32 cellular contexts compared by ENCODE assay signal in genomic region chr11:46892109-46892508, GRCh38.
"Had no signal": no experiment of that assay in that cellular context is flagged by ENCODE, and none has a peak within 500 bp of the region (broad histone marks: within the 10 kb centered on the region; RNA-seq: fewer than 3 reads in every experiment).

No MANE protein-coding gene starts in this region.

- ATAC-seq: activated naive CD4-positive, alpha-beta T cell treated with anti-CD3 and anti-CD28 coated beads, Interleukin-2, amount 50 U/mL, for 72 hours; activated naive CD8-positive, alpha-beta T cell treated with anti-CD3 and anti-CD28 coated beads, Interleukin-2, amount 50 U/mL, for 24 hours; activated T-cell treated with anti-CD3 and anti-CD28 coated beads, Interleukin-2, amount 50 U/mL, for 4 hours; activated T-cell treated with anti-CD3 and anti-CD28 coated beads, Interleukin-2, amount 50 U/mL, for 72 hours; activated T-helper 17 cell treated with anti-CD3 and anti-CD28 coated beads, Interleukin-2, amount 50 U/mL, for 72 hours; body of pancreas had no signal

- H3K36me3 ChIP-seq: adrenal gland, ascending aorta, brain microvascular endothelial cell, breast epithelium had no signal

- H3K27ac ChIP-seq: adrenal gland, ascending aorta, body of pancreas, brain microvascular endothelial cell, breast epithelium, cardiac muscle cell had no signal

- H3K27me3 ChIP-seq: adrenal gland, ascending aorta, body of pancreas, brain microvascular endothelial cell, breast epithelium, cardiac muscle cell had no signal

- H3K9me3 ChIP-seq: adrenal gland, ascending aorta, body of pancreas, breast epithelium had no signal

- DNase-seq: activated effector memory CD4-positive, alpha-beta T cell treated with anti-CD3 and anti-CD28 coated beads, Interleukin-2, amount 50 U/mL, for 16 hours; activated effector memory CD4-positive, alpha-beta T cell treated with Interleukin-2 at 50 U/mL for 16 hours; activated gamma-delta T cell; activated gamma-delta T cell treated with Interleukin-2 at 50 U/mL for 16 hours; activated naive CD4-positive, alpha-beta T cell; activated naive CD4-positive, alpha-beta T cell treated with anti-CD3 and anti-CD28 coated beads for 36 hours; activated naive CD4-positive, alpha-beta T cell treated with anti-CD3 and anti-CD28 coated beads, Interleukin-2, amount 10 ng/mL, durations not matched to agents 7 days and 5 days; activated naive CD4-positive, alpha-beta T cell treated with anti-CD3 and anti-CD28 coated beads, Interleukin-2, amount 50 U/mL, for 16 hours; activated naive CD4-positive, alpha-beta T cell treated with Interleukin-2 at 50 U/mL for 16 hours; activated naive CD8-positive, alpha-beta T cell treated with anti-CD3 and anti-CD28 coated beads for 36 hours; activated naive CD8-positive, alpha-beta T cell treated with anti-CD3 and anti-CD28 coated beads, Interleukin-2, amount 10 ng/mL, durations not matched to agents 7 days and 5 days; activated naive CD8-positive, alpha-beta T cell treated with anti-CD3 and anti-CD28 coated beads, Interleukin-2, amount 50 U/mL, for 24 hours; activated T-cell treated with anti-CD3 and anti-CD28 coated beads, Interleukin-2, amount 50 U/mL, for 24 hours; activated T-cell treated with anti-CD3 and anti-CD28 coated beads, Interleukin-2, amount 50 U/mL, for 4 hours; activated T-cell treated with anti-CD3 and anti-CD28 coated beads, Interleukin-2, amount 50 U/mL, for 48 hours; activated T-cell treated with anti-CD3 and anti-CD28 coated beads, Interleukin-2, amount 50 U/mL, for 72 hours; adrenal gland; amniotic stem cell; amygdala; anterior cingulate cortex; body of pancreas; brain microvascular endothelial cell; caudate nucleus; central memory CD4-positive, alpha-beta T cell; cerebellar nuclear complex had no signal

- H3K4me1 ChIP-seq: adrenal gland, breast epithelium had no signal

- H3K4me3 ChIP-seq: adrenal gland, ascending aorta, body of pancreas, breast epithelium, cardiac muscle cell had no signal

- FAIRE-seq: astrocyte, bronchial epithelial cell had no signal
